Comparison of ENCODE assay signal across 10 cellular contexts in the genomic region with DNA sequence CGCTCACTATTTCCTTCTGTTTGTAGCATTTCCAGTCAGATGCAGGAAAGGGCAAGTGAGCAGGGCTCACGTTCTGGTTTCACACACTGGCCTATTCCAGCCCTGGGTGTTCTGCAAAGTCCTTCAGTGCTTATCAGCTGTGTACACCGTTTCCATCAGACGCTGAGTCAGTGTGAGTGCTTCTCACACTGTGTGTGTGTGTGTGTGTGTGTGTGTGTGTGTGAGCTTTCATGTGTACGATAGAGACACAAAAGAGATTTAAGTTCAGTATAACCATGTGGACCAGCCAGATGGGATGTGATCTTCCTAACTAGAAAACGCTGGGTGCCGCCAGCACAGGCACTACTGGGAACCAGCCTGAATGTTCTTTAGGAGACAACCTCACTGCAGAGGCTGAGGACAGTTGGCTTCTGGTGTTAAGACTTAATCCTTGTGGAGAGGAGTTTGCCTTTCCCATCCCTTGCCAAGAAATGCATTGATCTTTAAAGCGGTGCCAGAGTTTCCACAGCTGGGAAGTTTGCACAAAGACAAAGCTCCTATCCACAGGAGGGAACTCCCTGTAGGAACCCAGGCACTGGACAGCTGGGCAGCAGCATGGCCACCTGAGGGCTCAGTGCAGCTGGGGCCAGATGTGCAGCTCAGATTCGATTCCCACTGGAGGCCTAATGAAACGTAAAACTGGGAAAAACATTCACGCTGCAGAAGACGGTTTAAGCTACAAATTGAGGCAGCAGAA. TPM values are rescaled to one million over a fixed set of nuclear protein-coding genes. Genes with fewer than 3 reads are reported as not detected.
DNase-seq lines count a peak whose midpoint lies in the region; ATAC-seq and TF ChIP-seq lines count a peak whose summit lies in the region.
"Had no signal": no experiment of that assay in that cellular context is flagged by ENCODE, and none has a peak within 500 bp of the region (broad histone marks: within the 10 kb centered on the region; RNA-seq: fewer than 3 reads in every experiment).

No MANE protein-coding gene starts in this region.

- H3K4me1 ChIP-seq in cardiac muscle cell (ENCODE audit: low read depth) = peaks cover 19% of the 10 kb centered on the region

- H3K9me3 ChIP-seq in cardiac muscle cell (ENCODE audit: low read depth) = no peaks in the 10 kb centered on the region

- peaks cover under 1% of the 10 kb centered on the region for H3K36me3 Mint-ChIP-seq in activated CD8-positive, alpha-beta memory T cell treated with anti-CD3 and anti-CD28 coated beads, Interleukin-2, amount 10 ng/mL, durations not matched to agents 7 days and 5 days
- peaks cover 18% of the 10 kb centered on the region for H3K36me3 Mint-ChIP-seq in stimulated activated effector memory CD8-positive, alpha-beta T cell treated with anti-CD3 and anti-CD28 coated beads, Interleukin-12 subunit alpha, Interleukin-12 subunit beta, amount 100 ng/mL, for 72 hours
- H3K36me3 Mint-ChIP-seq: activated CD4-positive, alpha-beta memory T cell treated with anti-CD3 and anti-CD28 coated beads for 36 hours had no signal

- H3K4me3 ChIP-seq in cardiac muscle cell = no peak overlapping the region

- peak overlapping the region; percentile 44 for H3K27ac Mint-ChIP-seq in activated CD8-positive, alpha-beta memory T cell treated with anti-CD3 and anti-CD28 coated beads, Interleukin-2, amount 10 ng/mL, durations not matched to agents 7 days and 5 days
- peak overlapping the region; percentile 26 for H3K27ac Mint-ChIP-seq in stimulated activated effector memory CD8-positive, alpha-beta T cell treated with anti-CD3 and anti-CD28 coated beads, Interleukin-12 subunit alpha, Interleukin-12 subunit beta, amount 100 ng/mL, for 72 hours
- H3K27ac Mint-ChIP-seq: activated CD4-positive, alpha-beta memory T cell treated with anti-CD3 and anti-CD28 coated beads for 36 hours had no signal

- TF ChIP-seq CTCF in VCaP (conservative IDR thresholded peaks at IDR 0.05) = no peak
- TF ChIP-seq CTCF in cardiac muscle cell (IDR thresholded peaks at IDR 0.05; ENCODE audit: low read depth, low read length) = no peak

- no peak for DNase-seq in activated CD8-positive, alpha-beta memory T cell treated with anti-CD3 and anti-CD28 coated beads, Interleukin-2, amount 10 ng/mL, durations not matched to agents 7 days and 5 days
- no peak for DNase-seq in activated CD8-positive, alpha-beta memory T cell treated with anti-CD3 and anti-CD28 coated beads, Interleukin-2, amount 50 U/mL, for 4 hours
- peak; percentile 82 to 90 for DNase-seq in cardiac muscle cell (ENCODE audit: low read depth in 1 of 2, low spot score in 1 of 2)
- DNase-seq in stimulated activated effector memory CD8-positive, alpha-beta T cell treated with anti-CD3 and anti-CD28 coated beads, Interleukin-12 subunit alpha, Interleukin-12 subunit beta, amount 100 ng/mL, for 72 hours (ENCODE audit: low spot score in 2 of 2) = no peak
- no peak for DNase-seq in ecto neural progenitor cell (ENCODE audit: low spot score)
- DNase-seq in HK-2 (ENCODE audit: unreplicated experiment) = no peak
- DNase-seq: activated CD4-positive, alpha-beta memory T cell treated with anti-CD3 and anti-CD28 coated beads for 36 hours; NCI-H2029 treated with DMSO at 0.1 percent for 48 hours had no signal

- no peak overlapping the region for H3K4me3 Mint-ChIP-seq in activated CD8-positive, alpha-beta memory T cell treated with anti-CD3 and anti-CD28 coated beads, Interleukin-2, amount 10 ng/mL, durations not matched to agents 7 days and 5 days
- peak overlapping the region; percentile 23 for H3K4me3 Mint-ChIP-seq in stimulated activated effector memory CD8-positive, alpha-beta T cell treated with anti-CD3 and anti-CD28 coated beads, Interleukin-12 subunit alpha, Interleukin-12 subunit beta, amount 100 ng/mL, for 72 hours
- H3K4me3 Mint-ChIP-seq: activated CD4-positive, alpha-beta memory T cell treated with anti-CD3 and anti-CD28 coated beads for 36 hours had no signal

- H3K36me3 ChIP-seq in cardiac muscle cell = no peaks in the 10 kb centered on the region

- no peak for ATAC-seq in activated CD8-positive, alpha-beta memory T cell treated with anti-CD3 and anti-CD28 coated beads, Interleukin-2, amount 10 ng/mL, durations not matched to agents 7 days and 5 days
- no peak for ATAC-seq in stimulated activated effector memory CD8-positive, alpha-beta T cell treated with anti-CD3 and anti-CD28 coated beads, Interleukin-12 subunit alpha, Interleukin-12 subunit beta, amount 100 ng/mL, for 72 hours
- no peak for ATAC-seq in GM21576 (IDR thresholded peaks at IDR 0.05; ENCODE audit: unreplicated experiment)

- CTCF ChIA-PET in activated CD8-positive, alpha-beta memory T cell treated with anti-CD3 and anti-CD28 coated beads, Interleukin-2, amount 10 ng/mL, durations not matched to agents 7 days and 5 days (lab: Charles Lee) = interaction anchor here (1.1 to 20.8 kb wide), 13 partner anchors 12 to 246 kb away, joined by 3 to 244 read pairs (median 20); no protein-coding TSS in a partner anchor

- no peaks in the 10 kb centered on the region for H3K9me3 Mint-ChIP-seq in activated CD8-positive, alpha-beta memory T cell treated with anti-CD3 and anti-CD28 coated beads, Interleukin-2, amount 10 ng/mL, durations not matched to agents 7 days and 5 days (ENCODE audit: low read depth)
- H3K9me3 Mint-ChIP-seq in stimulated activated effector memory CD8-positive, alpha-beta T cell treated with anti-CD3 and anti-CD28 coated beads, Interleukin-12 subunit alpha, Interleukin-12 subunit beta, amount 100 ng/mL, for 72 hours = no peaks in the 10 kb centered on the region
- H3K9me3 Mint-ChIP-seq: activated CD4-positive, alpha-beta memory T cell treated with anti-CD3 and anti-CD28 coated beads for 36 hours had no signal

- H3K27me3 Mint-ChIP-seq in activated CD8-positive, alpha-beta memory T cell treated with anti-CD3 and anti-CD28 coated beads, Interleukin-2, amount 10 ng/mL, durations not matched to agents 7 days and 5 days = peaks cover 21% of the 10 kb centered on the region

- H3K27ac ChIP-seq in VCaP (peak overlapping the region; percentile 13; the same call in 1 of the 2 replicates), cardiac muscle cell (peak overlapping the region; percentile 36)

- no peaks in the 10 kb centered on the region for H3K27me3 ChIP-seq in cardiac muscle cell

- peaks cover 43% of the 10 kb centered on the region for H3K4me1 Mint-ChIP-seq in activated CD8-positive, alpha-beta memory T cell treated with anti-CD3 and anti-CD28 coated beads, Interleukin-2, amount 10 ng/mL, durations not matched to agents 7 days and 5 days
- peaks cover 22% of the 10 kb centered on the region for H3K4me1 Mint-ChIP-seq in stimulated activated effector memory CD8-positive, alpha-beta T cell treated with anti-CD3 and anti-CD28 coated beads, Interleukin-12 subunit alpha, Interleukin-12 subunit beta, amount 100 ng/mL, for 72 hours

RNA-seq across cellular contexts. Expression of gene CHSY1, which starts 3.9 kb away (rescaled TPM):
- 10 to 100 TPM; 50.5 to 59.4 TPM for total RNA-seq in activated CD8-positive, alpha-beta memory T cell treated with anti-CD3 and anti-CD28 coated beads, Interleukin-2, amount 10 ng/mL, durations not matched to agents 7 days and 5 days
- total RNA-seq in cardiac muscle cell = 28.0 and 30.3 TPM in 2 replicates
- polyA plus RNA-seq in cardiac muscle cell = 33.4 and 36.0 TPM in 2 replicates

RNA-seq across cellular contexts. Expression of gene SELENOS, which starts 21.5 kb away (rescaled TPM):
- 10 to 100 TPM; 33.1 to 49.0 TPM for total RNA-seq in activated CD8-positive, alpha-beta memory T cell treated with anti-CD3 and anti-CD28 coated beads, Interleukin-2, amount 10 ng/mL, durations not matched to agents 7 days and 5 days
- 48.3 and 49.0 TPM in 2 replicates for total RNA-seq in cardiac muscle cell
- 78.0 and 103 TPM in 2 replicates for polyA plus RNA-seq in cardiac muscle cell

RNA-seq across cellular contexts. Expression of gene SNRPA1, which starts 39.3 kb away (rescaled TPM):
- total RNA-seq in activated CD8-positive, alpha-beta memory T cell treated with anti-CD3 and anti-CD28 coated beads, Interleukin-2, amount 10 ng/mL, durations not matched to agents 7 days and 5 days = 100 to 1,000 TPM; 132 to 151 TPM
- total RNA-seq in cardiac muscle cell = 36.6 and 43.1 TPM in 2 replicates
- 131 and 168 TPM in 2 replicates for polyA plus RNA-seq in cardiac muscle cell

Comparison
In these comparisons a context has a peak if more than half of its experiments do, and no peak if none do; other contexts are left out.
1. DNase-seq: peak in cardiac muscle cell (2 of 2); none in activated CD8-positive, alpha-beta memory T cell treated with anti-CD3 and anti-CD28 coated beads, Interleukin-2, amount 10 ng/mL, durations not matched to agents 7 days and 5 days (single experiment), activated CD8-positive, alpha-beta memory T cell treated with anti-CD3 and anti-CD28 coated beads, Interleukin-2, amount 50 U/mL, for 4 hours (single experiment), stimulated activated effector memory CD8-positive, alpha-beta T cell treated with anti-CD3 and anti-CD28 coated beads, Interleukin-12 subunit alpha, Interleukin-12 subunit beta, amount 100 ng/mL, for 72 hours (0 of 2), ecto neural progenitor cell (single experiment) and HK-2 (single experiment).